In the genomic region with DNA sequence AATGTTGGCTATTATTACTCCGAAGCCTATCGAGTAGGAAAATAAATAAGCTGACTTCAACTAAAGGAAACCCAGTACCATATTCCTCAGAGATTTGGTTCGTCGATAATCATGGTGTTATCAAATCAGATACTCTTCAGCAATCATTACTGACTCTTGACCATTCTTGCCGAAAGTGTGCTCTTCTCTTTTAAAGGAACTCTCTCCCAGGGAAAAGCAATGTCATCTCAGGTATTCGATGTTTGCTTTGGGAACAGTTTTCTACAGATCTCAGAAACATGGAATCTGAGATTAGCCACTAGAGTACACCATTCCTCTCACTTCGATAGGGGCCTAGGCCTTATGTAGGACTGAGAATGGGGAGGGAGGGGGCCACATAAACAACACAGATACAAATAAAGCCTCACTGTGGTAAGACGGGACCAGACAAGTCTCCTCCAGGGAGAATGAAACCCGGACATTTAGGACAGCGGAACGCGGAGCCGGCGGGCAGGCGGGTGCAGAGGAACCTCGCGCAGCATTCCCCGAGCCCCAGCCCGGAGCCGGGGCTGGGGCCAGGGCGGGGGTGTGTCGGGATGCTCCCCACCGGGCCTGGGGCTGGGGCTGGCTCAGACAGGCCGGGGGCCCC, we compare ENCODE assay signal across 8 cellular contexts. TPM values are rescaled to one million over a fixed set of nuclear protein-coding genes. Genes with fewer than 3 reads are reported as not detected.
DNase-seq lines count a peak whose midpoint lies in the region; ATAC-seq, FAIRE-seq and TF ChIP-seq lines count a peak whose summit lies in the region.

No MANE protein-coding gene starts in this region.

- H3K4me3 Mint-ChIP-seq in stimulated activated memory B cell treated with anti-CD40 and anti-IgM and Interleukin-4, amounts not matched to agents 10 μg/mL and 1 μg/mL and 100 μg/mL, for 72 hours = peak overlapping the region; percentile 98

- H3K4me3 ChIP-seq in HFF-Myc (replicated peaks; ENCODE audit: low read depth, low read length) (peak overlapping the region; percentile 95), breast epithelium (peak overlapping the region; percentile 81 to 98 (median 86)), kidney (ENCODE audit: low read length in 2 of 2) (peak overlapping the region; percentile 68 to 95)

- peak overlapping the region; percentile 96 to 98 for H3K27ac ChIP-seq in breast epithelium
- H3K27ac ChIP-seq in kidney (ENCODE audit: low read depth in 2 of 2, low read length in 2 of 2) = peak overlapping the region; percentile 81 to 96

- H3K36me3 ChIP-seq in breast epithelium = no peaks in the 10 kb centered on the region
- H3K36me3 ChIP-seq in kidney (ENCODE audit: control insufficient read depth in 1 of 2, insufficient read depth in 2 of 2, low read length in 2 of 2) = no peaks in the 10 kb centered on the region

- H3K27me3 ChIP-seq in breast epithelium = no peaks in the 10 kb centered on the region

- peaks cover 14% of the 10 kb centered on the region for H3K36me3 Mint-ChIP-seq in stimulated activated memory B cell treated with anti-CD40 and anti-IgM and Interleukin-4, amounts not matched to agents 10 μg/mL and 1 μg/mL and 100 μg/mL, for 72 hours

- no peaks in the 10 kb centered on the region for H3K9me3 Mint-ChIP-seq in stimulated activated memory B cell treated with anti-CD40 and anti-IgM and Interleukin-4, amounts not matched to agents 10 μg/mL and 1 μg/mL and 100 μg/mL, for 72 hours

- intact Hi-C loops in breast epithelium (cut with DNase I; ENCODE audit: low total_unique reads) (loop anchor here (5.0 kb wide), 1 partner anchor 384 kb away; the partner anchor contains the start of gene TRMT10A), kidney (cut with DNase I) (no loop called here)

- DNase-seq in activated CD4-positive, alpha-beta T cell treated with anti-CD3 and anti-CD28 coated beads for 48 hours = peak; percentile 48
- DNase-seq in activated CD4-positive, alpha-beta T cell treated with anti-CD3 and anti-CD28 coated beads for 4 hours = no peak
- DNase-seq in HFF-Myc (ENCODE audit: extremely low read depth, low read depth) (no peak), NCI-H2171 treated with DMSO at 0.1 percent for 48 hours (lab: John Stamatoyannopoulos, UW) (peak; percentile 16), breast epithelium (ENCODE audit: low spot score in 2 of 2) (no peak), kidney (no peak), KG1 (lab: John Stamatoyannopoulos, UW) (no peak)

- H3K4me1 ChIP-seq in breast epithelium (no peaks in the 10 kb centered on the region), kidney (ENCODE audit: control insufficient read depth in 1 of 2, insufficient read depth in 1 of 2, low read depth in 1 of 2, low read length in 2 of 2) (peaks cover 13 to 24% of the 10 kb centered on the region in 2 donors)

- H3K9me3 ChIP-seq in breast epithelium = no peaks in the 10 kb centered on the region
- no peaks in the 10 kb centered on the region for H3K9me3 ChIP-seq in kidney (ENCODE audit: control insufficient read depth in 1 of 2, low read length in 2 of 2)

- no peaks in the 10 kb centered on the region for H3K27me3 Mint-ChIP-seq in stimulated activated memory B cell treated with anti-CD40 and anti-IgM and Interleukin-4, amounts not matched to agents 10 μg/mL and 1 μg/mL and 100 μg/mL, for 72 hours

- peak; percentile 14 for ATAC-seq in stimulated activated memory B cell treated with anti-CD40 and anti-IgM and Interleukin-4, amounts not matched to agents 10 μg/mL and 1 μg/mL and 100 μg/mL, for 72 hours

- no peak for TF ChIP-seq CTCF in HFF-Myc (IDR thresholded peaks at IDR 0.05; ENCODE audit: low read depth, low read length, missing control alignments)
- TF ChIP-seq CTCF in breast epithelium (IDR thresholded peaks at IDR 0.05) = no peak
- peak; percentile 0 for TF ChIP-seq CTCF in kidney (IDR thresholded peaks at IDR 0.05; ENCODE audit: borderline replicate concordance, extremely low read depth, insufficient read depth)

- no peak for FAIRE-seq in kidney (lab: Jason Lieb, UNC)

- peaks cover 28% of the 10 kb centered on the region for H3K4me1 Mint-ChIP-seq in stimulated activated memory B cell treated with anti-CD40 and anti-IgM and Interleukin-4, amounts not matched to agents 10 μg/mL and 1 μg/mL and 100 μg/mL, for 72 hours

- peak overlapping the region; percentile 57 to 71 for H3K9ac ChIP-seq in kidney (ENCODE audit: low read length in 2 of 2)

- peak overlapping the region; percentile 93 for H3K27ac Mint-ChIP-seq in stimulated activated memory B cell treated with anti-CD40 and anti-IgM and Interleukin-4, amounts not matched to agents 10 μg/mL and 1 μg/mL and 100 μg/mL, for 72 hours

- TF ChIP-seq POLR2A in breast epithelium (IDR thresholded peaks at IDR 0.05) = no peak

RNA-seq across cellular contexts. Expression of gene DNAJB14, which starts 0.6 kb away (rescaled TPM):
- total RNA-seq in breast epithelium = 10 to 100 TPM; 33.4 to 46.4 (median 37.4) TPM
- total RNA-seq in kidney = 51.7 TPM
- polyA plus RNA-seq in kidney (ENCODE audit: insufficient read depth, low read depth, low replicate concordance) = 8.1 TPM

RNA-seq across cellular contexts. Expression of gene H2AZ1, which starts 4.2 kb away (rescaled TPM):
- total RNA-seq in breast epithelium (100 to 1,000 TPM; 114 to 166 (median 125) TPM), kidney (98.5 TPM)
- 154 TPM for polyA plus RNA-seq in kidney (ENCODE audit: insufficient read depth, low read depth, low replicate concordance)

RNA-seq across cellular contexts. Expression of gene LAMTOR3, which starts 51.6 kb away (rescaled TPM):
- total RNA-seq in breast epithelium = 10 to 100 TPM; 40.6 to 79.3 (median 44.0) TPM
- 46.5 TPM for total RNA-seq in kidney
- polyA plus RNA-seq in kidney (ENCODE audit: insufficient read depth, low read depth, low replicate concordance) = 71.1 TPM

Comparison
In these comparisons a context has a peak if more than half of its experiments do, and no peak if none do; other contexts are left out.
1. DNase-seq: peak in activated CD4-positive, alpha-beta T cell treated with anti-CD3 and anti-CD28 coated beads for 48 hours (single experiment) and NCI-H2171 treated with DMSO at 0.1 percent for 48 hours (single experiment); none in activated CD4-positive, alpha-beta T cell treated with anti-CD3 and anti-CD28 coated beads for 4 hours (0 of 2), HFF-Myc (single experiment), breast epithelium (0 of 2), kidney (single experiment) and KG1 (single experiment).
2. Peak in every context shown above with its lines, with median percentiles within 50 percentile points of each other: H3K4me3 ChIP-seq.